ENCODE assay signal across 1 cellular context in genomic region chr7:150451833-150452431, GRCh38.
TF ChIP-seq lines count a peak whose summit lies in the region.

No MANE protein-coding gene starts in this region.

TF ChIP-seq in HEK293, 187 proteins besides CTCF, POLR2A, EP300 and RAD21 (continued from another document):
- TF ChIP-seq PRDM10 (tag by site-specific recombination; IDR thresholded peaks at IDR 0.05) (no peak), ZNF24 (tag by site-specific recombination; IDR thresholded peaks at IDR 0.05) (no peak), ZNF571 (tag by site-specific recombination; IDR thresholded peaks at IDR 0.05) (no peak), YY1 (tag by site-specific recombination; IDR thresholded peaks at IDR 0.05) (no peak)
